Comparison of ENCODE assay signal across 19 cellular contexts in the genomic region with DNA sequence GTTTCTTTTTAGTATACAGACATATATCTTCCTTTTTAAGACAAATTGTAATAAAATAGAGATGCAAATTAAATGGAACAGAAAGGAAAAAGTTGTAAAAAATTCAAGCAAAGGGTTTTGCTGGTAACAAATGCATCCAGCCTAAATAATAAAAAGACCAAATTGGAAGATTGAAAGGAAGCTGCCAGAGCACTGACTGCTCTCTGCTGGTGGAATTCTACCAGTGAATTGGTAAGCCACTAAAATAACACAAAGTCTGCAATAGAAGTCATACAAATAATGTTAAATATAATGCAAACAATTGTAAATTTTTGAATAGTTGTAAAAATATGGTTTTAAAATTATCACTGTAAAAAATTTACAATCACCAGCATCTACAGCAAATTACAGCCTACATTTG.
"Had no signal": no experiment of that assay in that cellular context is flagged by ENCODE, and none has a peak within 500 bp of the region (broad histone marks: within the 10 kb centered on the region; RNA-seq: fewer than 3 reads in every experiment).

No MANE protein-coding gene starts in this region.

- ATAC-seq: effector memory CD8-positive, alpha-beta T cell; left ventricle myocardium superior; mucosa of descending colon; naive thymus-derived CD4-positive, alpha-beta T cell; stimulated activated memory B cell treated with anti-CD40 and anti-IgM and Interleukin-4, amounts not matched to agents 10 μg/mL and 1 μg/mL and 100 μg/mL, for 72 hours had no signal

- H3K27ac Mint-ChIP-seq: activated naive CD4-positive, alpha-beta T cell treated with anti-CD3 and anti-CD28 coated beads, Interleukin-2, amount 10 ng/mL, durations not matched to agents 7 days and 5 days; activated T-helper 2 cell treated with anti-CD3 and anti-CD28 coated beads, Interferon-gamma antibody, Interleukin-2, Interleukin-4, amounts not matched to agents 10 μg/mL and 5 μg/mL and 100 μg/mL, durations not matched to agents 14 hours and 24 hours and 36 hours; dendritic cell treated with granulocyte-macrophage colony-stimulating factor and Interleukin-4, amounts not matched to agents 40 ng/mL and 50 ng/mL, for 4 days; effector memory CD8-positive, alpha-beta T cell; memory B cell; naive thymus-derived CD4-positive, alpha-beta T cell; stimulated activated memory B cell treated with anti-CD40 and anti-IgM and Interleukin-4, amounts not matched to agents 10 μg/mL and 1 μg/mL and 100 μg/mL, for 72 hours had no signal

- H3K4me3 Mint-ChIP-seq: activated naive CD4-positive, alpha-beta T cell treated with anti-CD3 and anti-CD28 coated beads, Interleukin-2, amount 10 ng/mL, durations not matched to agents 7 days and 5 days; central memory CD8-positive, alpha-beta T cell; dendritic cell treated with granulocyte-macrophage colony-stimulating factor and Interleukin-4, amounts not matched to agents 40 ng/mL and 50 ng/mL, for 4 days; effector memory CD8-positive, alpha-beta T cell; memory B cell; naive thymus-derived CD4-positive, alpha-beta T cell; stimulated activated memory B cell treated with anti-CD40 and anti-IgM and Interleukin-4, amounts not matched to agents 10 μg/mL and 1 μg/mL and 100 μg/mL, for 72 hours had no signal

- H3K27me3 Mint-ChIP-seq: activated naive CD4-positive, alpha-beta T cell treated with anti-CD3 and anti-CD28 coated beads, Interleukin-2, amount 10 ng/mL, durations not matched to agents 7 days and 5 days; central memory CD8-positive, alpha-beta T cell; dendritic cell treated with granulocyte-macrophage colony-stimulating factor and Interleukin-4, amounts not matched to agents 40 ng/mL and 50 ng/mL, for 4 days; effector memory CD8-positive, alpha-beta T cell; memory B cell; naive thymus-derived CD4-positive, alpha-beta T cell; stimulated activated memory B cell treated with anti-CD40 and anti-IgM and Interleukin-4, amounts not matched to agents 10 μg/mL and 1 μg/mL and 100 μg/mL, for 72 hours had no signal

- H3K36me3 Mint-ChIP-seq: activated naive CD4-positive, alpha-beta T cell treated with anti-CD3 and anti-CD28 coated beads, Interleukin-2, amount 10 ng/mL, durations not matched to agents 7 days and 5 days; memory B cell; naive thymus-derived CD4-positive, alpha-beta T cell; stimulated activated memory B cell treated with anti-CD40 and anti-IgM and Interleukin-4, amounts not matched to agents 10 μg/mL and 1 μg/mL and 100 μg/mL, for 72 hours had no signal

- H3K4me1 ChIP-seq: adrenal gland, parathyroid adenoma had no signal

- H3K27me3 ChIP-seq: adrenal gland, thyroid gland had no signal

- H3K9me3 ChIP-seq: mucosa of descending colon, thyroid gland had no signal

- FAIRE-seq: keratinocyte, urothelium cell line had no signal

- H3K27ac ChIP-seq: adrenal gland, parathyroid adenoma, thyroid gland had no signal

- DNase-seq: activated CD4-positive, alpha-beta T cell treated with anti-CD3 and anti-CD28 coated beads for 1 hour; activated CD4-positive, alpha-beta T cell treated with anti-CD3 and anti-CD28 coated beads, Interleukin-2, amount 50 U/mL, for 4 hours; activated naive CD4-positive, alpha-beta T cell treated with anti-CD3 and anti-CD28 coated beads, Interleukin-2, amount 10 ng/mL, durations not matched to agents 7 days and 5 days; activated T-cell treated with anti-CD3 and anti-CD28 coated beads for 4 hours; adrenal gland; effector memory CD8-positive, alpha-beta T cell; left ventricle myocardium superior; mucosa of descending colon; naive thymus-derived CD4-positive, alpha-beta T cell; stimulated activated CD4-positive, alpha-beta T cell treated with anti-CD3 and anti-CD28 coated beads, Interleukin-2, amount 100 ng/mL, for 48 hours; thyroid gland had no signal

- H3K4me3 ChIP-seq: adrenal gland, mucosa of descending colon, thyroid gland had no signal

- H3K4me1 Mint-ChIP-seq: activated naive CD4-positive, alpha-beta T cell treated with anti-CD3 and anti-CD28 coated beads, Interleukin-2, amount 10 ng/mL, durations not matched to agents 7 days and 5 days; central memory CD8-positive, alpha-beta T cell; memory B cell; naive thymus-derived CD4-positive, alpha-beta T cell; stimulated activated memory B cell treated with anti-CD40 and anti-IgM and Interleukin-4, amounts not matched to agents 10 μg/mL and 1 μg/mL and 100 μg/mL, for 72 hours had no signal

- H3K36me3 ChIP-seq: adrenal gland, thyroid gland had no signal
